ENCODE assay signal across 1 cellular context in genomic region chr5:5605170-5605764, GRCh38.
TF ChIP-seq lines count a peak whose summit lies in the region.

No MANE protein-coding gene starts in this region.

TF ChIP-seq in K562, 482 proteins besides CTCF, POLR2A, EP300 and RAD21 (continued from another document):
- peak; percentile 85 for TF ChIP-seq MGA (IDR thresholded peaks at IDR 0.05)
- TF ChIP-seq ATF7 (IDR thresholded peaks at IDR 0.05): peak; percentile 36; the same call in 1 of the 2 replicates
- TF ChIP-seq JUND (IDR thresholded peaks at IDR 0.05; ENCODE audit: borderline replicate concordance, low read depth, low read length): peak; percentile 91
- TF ChIP-seq JUND (tag; IDR thresholded peaks at IDR 0.05; ENCODE audit: borderline replicate concordance, low read depth, low read length): peak; percentile 79; the same call in 2 of the 3 replicates
- TF ChIP-seq, protein P1, sequence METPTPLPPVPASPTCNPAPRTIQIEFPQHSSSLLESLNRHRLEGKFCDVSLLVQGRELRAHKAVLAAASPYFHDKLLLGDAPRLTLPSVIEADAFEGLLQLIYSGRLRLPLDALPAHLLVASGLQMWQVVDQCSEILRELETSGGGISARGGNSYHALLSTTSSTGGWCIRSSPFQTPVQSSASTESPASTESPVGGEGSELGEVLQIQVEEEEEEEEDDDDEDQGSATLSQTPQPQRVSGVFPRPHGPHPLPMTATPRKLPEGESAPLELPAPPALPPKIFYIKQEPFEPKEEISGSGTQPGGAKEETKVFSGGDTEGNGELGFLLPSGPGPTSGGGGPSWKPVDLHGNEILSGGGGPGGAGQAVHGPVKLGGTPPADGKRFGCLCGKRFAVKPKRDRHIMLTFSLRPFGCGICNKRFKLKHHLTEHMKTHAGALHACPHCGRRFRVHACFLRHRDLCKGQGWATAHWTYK (CRISPR knock-in tag; IDR thresholded peaks at IDR 0.05): 0 out of 2 replicates have a peak, but pooled peaks have one; percentile 33
- TF ChIP-seq, protein P2, sequence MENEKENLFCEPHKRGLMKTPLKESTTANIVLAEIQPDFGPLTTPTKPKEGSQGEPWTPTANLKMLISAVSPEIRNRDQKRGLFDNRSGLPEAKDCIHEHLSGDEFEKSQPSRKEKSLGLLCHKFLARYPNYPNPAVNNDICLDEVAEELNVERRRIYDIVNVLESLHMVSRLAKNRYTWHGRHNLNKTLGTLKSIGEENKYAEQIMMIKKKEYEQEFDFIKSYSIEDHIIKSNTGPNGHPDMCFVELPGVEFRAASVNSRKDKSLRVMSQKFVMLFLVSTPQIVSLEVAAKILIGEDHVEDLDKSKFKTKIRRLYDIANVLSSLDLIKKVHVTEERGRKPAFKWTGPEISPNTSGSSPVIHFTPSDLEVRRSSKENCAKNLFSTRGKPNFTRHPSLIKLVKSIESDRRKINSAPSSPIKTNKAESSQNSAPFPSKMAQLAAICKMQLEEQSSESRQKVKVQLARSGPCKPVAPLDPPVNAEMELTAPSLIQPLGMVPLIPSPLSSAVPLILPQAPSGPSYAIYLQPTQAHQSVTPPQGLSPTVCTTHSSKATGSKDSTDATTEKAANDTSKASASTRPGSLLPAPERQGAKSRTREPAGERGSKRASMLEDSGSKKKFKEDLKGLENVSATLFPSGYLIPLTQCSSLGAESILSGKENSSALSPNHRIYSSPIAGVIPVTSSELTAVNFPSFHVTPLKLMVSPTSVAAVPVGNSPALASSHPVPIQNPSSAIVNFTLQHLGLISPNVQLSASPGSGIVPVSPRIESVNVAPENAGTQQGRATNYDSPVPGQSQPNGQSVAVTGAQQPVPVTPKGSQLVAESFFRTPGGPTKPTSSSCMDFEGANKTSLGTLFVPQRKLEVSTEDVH (IDR thresholded peaks at IDR 0.05; ENCODE audit: low read depth, partially characterized antibody): no peak
- TF ChIP-seq ZKSCAN8 (CRISPR knock-in tag; IDR thresholded peaks at IDR 0.05): 0 out of 2 replicates have a peak, but pooled peaks have one; percentile 9
- peak; percentile 27 for TF ChIP-seq FOS (IDR thresholded peaks at IDR 0.05; ENCODE audit: extremely low read depth, insufficient read length)
- TF ChIP-seq, protein P3, sequence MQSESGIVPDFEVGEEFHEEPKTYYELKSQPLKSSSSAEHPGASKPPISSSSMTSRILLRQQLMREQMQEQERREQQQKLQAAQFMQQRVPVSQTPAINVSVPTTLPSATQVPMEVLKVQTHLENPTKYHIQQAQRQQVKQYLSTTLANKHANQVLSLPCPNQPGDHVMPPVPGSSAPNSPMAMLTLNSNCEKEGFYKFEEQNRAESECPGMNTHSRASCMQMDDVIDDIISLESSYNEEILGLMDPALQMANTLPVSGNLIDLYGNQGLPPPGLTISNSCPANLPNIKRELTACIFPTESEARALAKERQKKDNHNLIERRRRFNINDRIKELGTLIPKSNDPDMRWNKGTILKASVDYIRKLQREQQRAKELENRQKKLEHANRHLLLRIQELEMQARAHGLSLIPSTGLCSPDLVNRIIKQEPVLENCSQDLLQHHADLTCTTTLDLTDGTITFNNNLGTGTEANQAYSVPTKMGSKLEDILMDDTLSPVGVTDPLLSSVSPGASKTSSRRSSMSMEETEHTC (IDR thresholded peaks at IDR 0.05): 0 out of 2 replicates have a peak, but pooled peaks have one; percentile 60
- peak; percentile 49; the same call in 1 of the 2 replicates for TF ChIP-seq PYGO2 (tag; IDR thresholded peaks at IDR 0.05)
- TF ChIP-seq PKNOX1 (IDR thresholded peaks at IDR 0.05): no peak
- TF ChIP-seq ZBTB12 (CRISPR knock-in tag; IDR thresholded peaks at IDR 0.05): peak; percentile 29; the same call in 1 of the 2 replicates
- TF ChIP-seq, protein P4, sequence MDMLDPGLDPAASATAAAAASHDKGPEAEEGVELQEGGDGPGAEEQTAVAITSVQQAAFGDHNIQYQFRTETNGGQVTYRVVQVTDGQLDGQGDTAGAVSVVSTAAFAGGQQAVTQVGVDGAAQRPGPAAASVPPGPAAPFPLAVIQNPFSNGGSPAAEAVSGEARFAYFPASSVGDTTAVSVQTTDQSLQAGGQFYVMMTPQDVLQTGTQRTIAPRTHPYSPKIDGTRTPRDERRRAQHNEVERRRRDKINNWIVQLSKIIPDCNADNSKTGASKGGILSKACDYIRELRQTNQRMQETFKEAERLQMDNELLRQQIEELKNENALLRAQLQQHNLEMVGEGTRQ (CRISPR knock-in tag; IDR thresholded peaks at IDR 0.05): peak; percentile 82
- 0 out of 2 replicates have a peak, but pooled peaks have one; percentile 35 for TF ChIP-seq ZNF76 (CRISPR knock-in tag; IDR thresholded peaks at IDR 0.05; ENCODE audit: borderline replicate concordance)
